Comparison of ENCODE assay signal across 8 cellular contexts in genomic region chr3:136195258-136196063, GRCh38. TPM values are rescaled to one million over a fixed set of nuclear protein-coding genes. Genes with fewer than 3 reads are reported as not detected.
DNase-seq lines count a peak whose midpoint lies in the region; ATAC-seq and TF ChIP-seq lines count a peak whose summit lies in the region.

No MANE protein-coding gene starts in this region.

- no peaks in the 10 kb centered on the region for H3K27me3 ChIP-seq in mononuclear cell (ENCODE audit: insufficient read depth, low read length)

- DNase-seq in AG20443 (ENCODE audit: low spot score) (peak; percentile 82), NCI-H2227 treated with DMSO at 0.1 percent for 48 hours (lab: John Stamatoyannopoulos, UW) (peak; percentile 69), epithelial cell of esophagus (ENCODE audit: low read depth) (peak; percentile 82)
- DNase-seq in activated CD8-positive, alpha-beta memory T cell treated with anti-CD3 and anti-CD28 coated beads for 48 hours (ENCODE audit: low read depth in 2 of 3, low spot score in 2 of 3) = peak; percentile 49 to 70 (median 51)
- DNase-seq in stimulated activated CD8-positive, alpha-beta memory T cell treated with anti-CD3 and anti-CD28 coated beads, Interleukin-4, amount 100 ng/mL, for 24 hours (ENCODE audit: low read depth) = peak; percentile 70

- H3K9me3 ChIP-seq in mononuclear cell (ENCODE audit: low read depth, low read length) = no peaks in the 10 kb centered on the region

- H3K4me1 ChIP-seq in mononuclear cell (ENCODE audit: insufficient read depth, low read length) = peaks cover 40% of the 10 kb centered on the region

- ATAC-seq in GM18517 (IDR thresholded peaks at IDR 0.05; ENCODE audit: unreplicated experiment) (peak; percentile 14), HG03045 (IDR thresholded peaks at IDR 0.05; ENCODE audit: unreplicated experiment) (peak; percentile 33)

- H3K4me3 ChIP-seq in epithelial cell of esophagus (ENCODE audit: low read length) (peak overlapping the region; percentile 88), mononuclear cell (ENCODE audit: low read length) (peak overlapping the region; percentile 78)

- TF ChIP-seq CTCF in epithelial cell of esophagus (IDR thresholded peaks at IDR 0.05; ENCODE audit: insufficient read depth, low read depth, low read length, missing control alignments) = no peak

RNA-seq across cellular contexts. Expression of gene MSL2, which starts 0.7 kb away (rescaled TPM):
- 163 TPM for total RNA-seq in mononuclear cell

RNA-seq across cellular contexts. Expression of gene PCCB, which starts 54.7 kb away (rescaled TPM):
- total RNA-seq in mononuclear cell = 14.9 TPM

Comparison
In these comparisons a context has a peak if more than half of its experiments do, and no peak if none do; other contexts are left out.
1. Peak in every context shown above with its lines: DNase-seq, ATAC-seq and H3K4me3 ChIP-seq.